1 cellular context compared by ENCODE assay signal in the genomic region with DNA sequence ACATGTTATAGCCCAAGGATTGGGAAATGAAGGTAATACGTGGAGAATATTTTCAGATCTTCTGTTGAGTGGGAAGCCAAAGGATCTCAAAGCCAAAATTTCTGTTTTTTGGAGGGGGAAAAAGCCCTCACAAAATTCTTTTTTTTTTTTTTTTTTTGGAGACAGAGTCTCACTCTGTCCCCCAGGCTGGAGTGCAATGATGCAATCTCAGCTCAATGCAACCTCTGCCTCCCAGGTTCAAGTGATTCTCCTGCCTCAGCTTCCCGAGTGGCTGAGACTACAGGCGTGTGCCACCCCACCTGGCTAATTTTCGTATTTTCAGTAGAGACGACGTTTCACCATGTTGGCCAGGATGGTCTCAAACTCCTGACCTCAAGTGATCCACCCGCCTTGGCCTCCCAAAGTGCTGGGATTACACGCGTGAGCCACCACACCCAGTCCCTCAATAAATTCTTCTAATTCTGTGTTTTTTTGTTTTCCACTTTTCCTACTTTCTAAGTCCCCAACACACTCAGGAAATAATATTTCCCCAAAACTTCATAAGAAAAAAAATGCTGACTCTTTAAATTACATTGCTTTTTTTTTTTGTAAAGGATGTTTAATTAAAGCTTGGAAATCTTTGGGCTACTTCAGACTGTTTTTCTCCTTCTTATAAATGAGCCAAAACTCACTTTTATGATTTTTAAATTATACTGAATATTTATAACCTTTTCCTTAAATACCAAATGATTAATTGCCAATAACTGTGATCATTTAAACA.
TF ChIP-seq lines count a peak whose summit lies in the region.

No MANE protein-coding gene starts in this region.

TF ChIP-seq in GM23338, 12 proteins besides CTCF, POLR2A, EP300 and RAD21 (continued from another document):
- TF ChIP-seq, protein P1, sequence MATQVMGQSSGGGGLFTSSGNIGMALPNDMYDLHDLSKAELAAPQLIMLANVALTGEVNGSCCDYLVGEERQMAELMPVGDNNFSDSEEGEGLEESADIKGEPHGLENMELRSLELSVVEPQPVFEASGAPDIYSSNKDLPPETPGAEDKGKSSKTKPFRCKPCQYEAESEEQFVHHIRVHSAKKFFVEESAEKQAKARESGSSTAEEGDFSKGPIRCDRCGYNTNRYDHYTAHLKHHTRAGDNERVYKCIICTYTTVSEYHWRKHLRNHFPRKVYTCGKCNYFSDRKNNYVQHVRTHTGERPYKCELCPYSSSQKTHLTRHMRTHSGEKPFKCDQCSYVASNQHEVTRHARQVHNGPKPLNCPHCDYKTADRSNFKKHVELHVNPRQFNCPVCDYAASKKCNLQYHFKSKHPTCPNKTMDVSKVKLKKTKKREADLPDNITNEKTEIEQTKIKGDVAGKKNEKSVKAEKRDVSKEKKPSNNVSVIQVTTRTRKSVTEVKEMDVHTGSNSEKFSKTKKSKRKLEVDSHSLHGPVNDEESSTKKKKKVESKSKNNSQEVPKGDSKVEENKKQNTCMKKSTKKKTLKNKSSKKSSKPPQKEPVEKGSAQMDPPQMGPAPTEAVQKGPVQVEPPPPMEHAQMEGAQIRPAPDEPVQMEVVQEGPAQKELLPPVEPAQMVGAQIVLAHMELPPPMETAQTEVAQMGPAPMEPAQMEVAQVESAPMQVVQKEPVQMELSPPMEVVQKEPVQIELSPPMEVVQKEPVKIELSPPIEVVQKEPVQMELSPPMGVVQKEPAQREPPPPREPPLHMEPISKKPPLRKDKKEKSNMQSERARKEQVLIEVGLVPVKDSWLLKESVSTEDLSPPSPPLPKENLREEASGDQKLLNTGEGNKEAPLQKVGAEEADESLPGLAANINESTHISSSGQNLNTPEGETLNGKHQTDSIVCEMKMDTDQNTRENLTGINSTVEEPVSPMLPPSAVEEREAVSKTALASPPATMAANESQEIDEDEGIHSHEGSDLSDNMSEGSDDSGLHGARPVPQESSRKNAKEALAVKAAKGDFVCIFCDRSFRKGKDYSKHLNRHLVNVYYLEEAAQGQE (IDR thresholded peaks at IDR 0.05; ENCODE audit: unreplicated experiment) = no peak
- TF ChIP-seq, protein P2, sequence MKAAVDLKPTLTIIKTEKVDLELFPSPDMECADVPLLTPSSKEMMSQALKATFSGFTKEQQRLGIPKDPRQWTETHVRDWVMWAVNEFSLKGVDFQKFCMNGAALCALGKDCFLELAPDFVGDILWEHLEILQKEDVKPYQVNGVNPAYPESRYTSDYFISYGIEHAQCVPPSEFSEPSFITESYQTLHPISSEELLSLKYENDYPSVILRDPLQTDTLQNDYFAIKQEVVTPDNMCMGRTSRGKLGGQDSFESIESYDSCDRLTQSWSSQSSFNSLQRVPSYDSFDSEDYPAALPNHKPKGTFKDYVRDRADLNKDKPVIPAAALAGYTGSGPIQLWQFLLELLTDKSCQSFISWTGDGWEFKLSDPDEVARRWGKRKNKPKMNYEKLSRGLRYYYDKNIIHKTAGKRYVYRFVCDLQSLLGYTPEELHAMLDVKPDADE (IDR thresholded peaks at IDR 0.05) = no peak
- no peak for TF ChIP-seq POLR2AphosphoS5 (IDR thresholded peaks at IDR 0.05; ENCODE audit: low read depth)
